In the genomic region with DNA sequence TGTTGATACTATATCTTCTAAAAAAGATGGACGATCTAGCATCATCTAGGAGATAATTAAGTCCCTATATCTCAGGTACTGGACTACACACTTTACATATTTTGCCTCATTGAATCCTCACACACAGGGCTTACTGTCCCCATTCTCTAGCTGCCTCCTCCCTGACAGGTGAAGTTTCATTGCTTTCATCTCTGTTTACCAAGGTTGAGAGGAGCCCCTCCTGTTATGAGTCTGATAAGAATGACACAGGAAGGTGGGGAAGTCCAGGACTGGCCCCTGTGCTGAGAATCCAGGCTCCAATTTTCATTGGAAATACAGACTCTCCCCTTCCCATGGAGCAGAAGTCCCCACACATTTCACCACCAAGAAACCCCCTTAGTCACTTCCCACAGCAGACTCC, we compare ENCODE assay signal across 1 cellular context.
TF ChIP-seq lines count a peak whose summit lies in the region.

No MANE protein-coding gene starts in this region.

TF ChIP-seq in HepG2, 621 proteins besides CTCF, POLR2A, EP300 and RAD21 (continued from another document):
- TF ChIP-seq ZNF24 (IDR thresholded peaks at IDR 0.05) (no peak), SP1 (IDR thresholded peaks at IDR 0.05) (no peak), SP1 (CRISPR knock-in tag; IDR thresholded peaks at IDR 0.05) (no peak), TGIF2 (CRISPR knock-in tag; IDR thresholded peaks at IDR 0.05) (peak; percentile 86), NFIC (IDR thresholded peaks at IDR 0.05; ENCODE audit: low read length) (peak; percentile 82), AGO1 (IDR thresholded peaks at IDR 0.05; ENCODE audit: low read depth, low read length, poor library complexity, severe bottlenecking) (no peak), TFDP1 (CRISPR knock-in tag; IDR thresholded peaks at IDR 0.05; ENCODE audit: borderline replicate concordance) (peak; percentile 43; the same call in 1 of the 2 replicates), FOXO1 (CRISPR knock-in tag; IDR thresholded peaks at IDR 0.05) (peak; percentile 98), SKIL (CRISPR knock-in tag; IDR thresholded peaks at IDR 0.05; ENCODE audit: borderline replicate concordance) (peak; percentile 72), KDM3A (CRISPR knock-in tag; IDR thresholded peaks at IDR 0.05; ENCODE audit: low read depth) (peak; percentile 36; the same call in 1 of the 2 replicates), ZNF10 (CRISPR knock-in tag; IDR thresholded peaks at IDR 0.05; ENCODE audit: borderline replicate concordance, low read depth) (no peak), TIGD3 (CRISPR knock-in tag; IDR thresholded peaks at IDR 0.05; ENCODE audit: borderline replicate concordance) (no peak), ZNF782 (CRISPR knock-in tag; IDR thresholded peaks at IDR 0.05; ENCODE audit: borderline replicate concordance) (no peak), ZNF646 (CRISPR knock-in tag; IDR thresholded peaks at IDR 0.05) (no peak; the same call in 1 of the 2 replicates), ZNF572 (CRISPR knock-in tag; IDR thresholded peaks at IDR 0.05) (no peak), ZBTB21 (CRISPR knock-in tag; IDR thresholded peaks at IDR 0.05) (no peak), HOXA3 (CRISPR knock-in tag; IDR thresholded peaks at IDR 0.05) (peak; percentile 68; the same call in 1 of the 2 replicates), YY1 (IDR thresholded peaks at IDR 0.05; ENCODE audit: insufficient read depth, insufficient replicate concordance, low read depth, low read length) (peak; percentile 20)
- TF ChIP-seq, protein P1, sequence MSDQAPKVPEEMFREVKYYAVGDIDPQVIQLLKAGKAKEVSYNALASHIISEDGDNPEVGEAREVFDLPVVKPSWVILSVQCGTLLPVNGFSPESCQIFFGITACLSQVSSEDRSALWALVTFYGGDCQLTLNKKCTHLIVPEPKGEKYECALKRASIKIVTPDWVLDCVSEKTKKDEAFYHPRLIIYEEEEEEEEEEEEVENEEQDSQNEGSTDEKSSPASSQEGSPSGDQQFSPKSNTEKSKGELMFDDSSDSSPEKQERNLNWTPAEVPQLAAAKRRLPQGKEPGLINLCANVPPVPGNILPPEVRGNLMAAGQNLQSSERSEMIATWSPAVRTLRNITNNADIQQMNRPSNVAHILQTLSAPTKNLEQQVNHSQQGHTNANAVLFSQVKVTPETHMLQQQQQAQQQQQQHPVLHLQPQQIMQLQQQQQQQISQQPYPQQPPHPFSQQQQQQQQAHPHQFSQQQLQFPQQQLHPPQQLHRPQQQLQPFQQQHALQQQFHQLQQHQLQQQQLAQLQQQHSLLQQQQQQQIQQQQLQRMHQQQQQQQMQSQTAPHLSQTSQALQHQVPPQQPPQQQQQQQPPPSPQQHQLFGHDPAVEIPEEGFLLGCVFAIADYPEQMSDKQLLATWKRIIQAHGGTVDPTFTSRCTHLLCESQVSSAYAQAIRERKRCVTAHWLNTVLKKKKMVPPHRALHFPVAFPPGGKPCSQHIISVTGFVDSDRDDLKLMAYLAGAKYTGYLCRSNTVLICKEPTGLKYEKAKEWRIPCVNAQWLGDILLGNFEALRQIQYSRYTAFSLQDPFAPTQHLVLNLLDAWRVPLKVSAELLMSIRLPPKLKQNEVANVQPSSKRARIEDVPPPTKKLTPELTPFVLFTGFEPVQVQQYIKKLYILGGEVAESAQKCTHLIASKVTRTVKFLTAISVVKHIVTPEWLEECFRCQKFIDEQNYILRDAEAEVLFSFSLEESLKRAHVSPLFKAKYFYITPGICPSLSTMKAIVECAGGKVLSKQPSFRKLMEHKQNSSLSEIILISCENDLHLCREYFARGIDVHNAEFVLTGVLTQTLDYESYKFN (CRISPR knock-in tag; conservative IDR thresholded peaks at IDR 0.05), result peak; percentile 93
- TF ChIP-seq, protein P2, sequence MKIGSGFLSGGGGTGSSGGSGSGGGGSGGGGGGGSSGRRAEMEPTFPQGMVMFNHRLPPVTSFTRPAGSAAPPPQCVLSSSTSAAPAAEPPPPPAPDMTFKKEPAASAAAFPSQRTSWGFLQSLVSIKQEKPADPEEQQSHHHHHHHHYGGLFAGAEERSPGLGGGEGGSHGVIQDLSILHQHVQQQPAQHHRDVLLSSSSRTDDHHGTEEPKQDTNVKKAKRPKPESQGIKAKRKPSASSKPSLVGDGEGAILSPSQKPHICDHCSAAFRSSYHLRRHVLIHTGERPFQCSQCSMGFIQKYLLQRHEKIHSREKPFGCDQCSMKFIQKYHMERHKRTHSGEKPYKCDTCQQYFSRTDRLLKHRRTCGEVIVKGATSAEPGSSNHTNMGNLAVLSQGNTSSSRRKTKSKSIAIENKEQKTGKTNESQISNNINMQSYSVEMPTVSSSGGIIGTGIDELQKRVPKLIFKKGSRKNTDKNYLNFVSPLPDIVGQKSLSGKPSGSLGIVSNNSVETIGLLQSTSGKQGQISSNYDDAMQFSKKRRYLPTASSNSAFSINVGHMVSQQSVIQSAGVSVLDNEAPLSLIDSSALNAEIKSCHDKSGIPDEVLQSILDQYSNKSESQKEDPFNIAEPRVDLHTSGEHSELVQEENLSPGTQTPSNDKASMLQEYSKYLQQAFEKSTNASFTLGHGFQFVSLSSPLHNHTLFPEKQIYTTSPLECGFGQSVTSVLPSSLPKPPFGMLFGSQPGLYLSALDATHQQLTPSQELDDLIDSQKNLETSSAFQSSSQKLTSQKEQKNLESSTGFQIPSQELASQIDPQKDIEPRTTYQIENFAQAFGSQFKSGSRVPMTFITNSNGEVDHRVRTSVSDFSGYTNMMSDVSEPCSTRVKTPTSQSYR (CRISPR knock-in tag; IDR thresholded peaks at IDR 0.05; ENCODE audit: borderline replicate concordance), result peak; percentile 65; the same call in 1 of the 2 replicates
- TF ChIP-seq, protein P3, sequence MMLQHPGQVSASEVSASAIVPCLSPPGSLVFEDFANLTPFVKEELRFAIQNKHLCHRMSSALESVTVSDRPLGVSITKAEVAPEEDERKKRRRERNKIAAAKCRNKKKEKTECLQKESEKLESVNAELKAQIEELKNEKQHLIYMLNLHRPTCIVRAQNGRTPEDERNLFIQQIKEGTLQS (CRISPR knock-in tag; IDR thresholded peaks at IDR 0.05), result no peak; the same call in 1 of the 2 replicates
- TF ChIP-seq, protein P4, sequence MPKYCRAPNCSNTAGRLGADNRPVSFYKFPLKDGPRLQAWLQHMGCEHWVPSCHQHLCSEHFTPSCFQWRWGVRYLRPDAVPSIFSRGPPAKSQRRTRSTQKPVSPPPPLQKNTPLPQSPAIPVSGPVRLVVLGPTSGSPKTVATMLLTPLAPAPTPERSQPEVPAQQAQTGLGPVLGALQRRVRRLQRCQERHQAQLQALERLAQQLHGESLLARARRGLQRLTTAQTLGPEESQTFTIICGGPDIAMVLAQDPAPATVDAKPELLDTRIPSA (CRISPR knock-in tag; IDR thresholded peaks at IDR 0.05; ENCODE audit: borderline replicate concordance), result no peak
